Comparison of ENCODE assay signal across 21 cellular contexts in genomic region chr10:13555884-13556529, GRCh38. TPM values are rescaled to one million over a fixed set of nuclear protein-coding genes. Genes with fewer than 3 reads are reported as not detected.
DNase-seq lines count a peak whose midpoint lies in the region; ATAC-seq and TF ChIP-seq lines count a peak whose summit lies in the region.
"Had no signal": no experiment of that assay in that cellular context is flagged by ENCODE, and none has a peak within 500 bp of the region (broad histone marks: within the 10 kb centered on the region; RNA-seq: fewer than 3 reads in every experiment).

No MANE protein-coding gene starts in this region.

- POLR2A ChIA-PET in A673 (lab: Charles Lee; ENCODE audit: low non-redundant PET) = no interaction called here

- 20% methylated on average over 1 to 2 of the region's 2 CpGs for WGBS in body of pancreas, 2 donors

- H3K4me1 Mint-ChIP-seq in T-helper 2 cell treated with Interferon-gamma antibody and Interleukin-4, amounts not matched to agents 5 μg/mL and 100 μg/mL, for 36 hours (ENCODE audit: low read depth) = no peaks in the 10 kb centered on the region
- H3K4me1 Mint-ChIP-seq in activated CD4-positive, alpha-beta T cell treated with anti-CD3 and anti-CD28 coated beads, Interleukin-2, amount 10 ng/mL, durations not matched to agents 24 days and 14 days = peaks cover 2% of the 10 kb centered on the region
- H3K4me1 Mint-ChIP-seq in activated T-helper 1 cell treated with anti-CD3 and anti-CD28 coated beads, Interleukin-12 subunit alpha, Interleukin-12 subunit beta, Interleukin-2, Interleukin-4 antibody, amounts not matched to agents 30 ng/mL and 10 ng/mL and 1 ng/mL, durations not matched to agents 14 hours and 24 hours and 36 hours (ENCODE audit: low read depth) = peaks cover 4% of the 10 kb centered on the region
- H3K4me1 Mint-ChIP-seq: CD4-positive, alpha-beta memory T cell had no signal

- no peak for TF ChIP-seq CTCF in A673 (conservative IDR thresholded peaks at IDR 0.05; ENCODE audit: low read depth, low read length)
- TF ChIP-seq CTCF in body of pancreas (IDR thresholded peaks at IDR 0.05) = no peak

- H3K36me3 ChIP-seq in A673 (ENCODE audit: insufficient read depth, low read length, poor library complexity, severe bottlenecking) = no peaks in the 10 kb centered on the region
- H3K36me3 ChIP-seq in body of pancreas (replicated peaks in 1 of 2; ENCODE audit: insufficient read depth in 1 of 2, low read depth in 2 of 2) = no peaks in the 10 kb centered on the region
- H3K36me3 ChIP-seq: transverse colon had no signal

- H3K4me3 ChIP-seq in A673 (ENCODE audit: low read depth, low read length, poor library complexity, severe bottlenecking) (no peak overlapping the region), body of pancreas (no peak overlapping the region)
- H3K4me3 ChIP-seq: transverse colon had no signal

- no peaks in the 10 kb centered on the region for H3K9me3 Mint-ChIP-seq in T-helper 2 cell treated with Interferon-gamma antibody and Interleukin-4, amounts not matched to agents 5 μg/mL and 100 μg/mL, for 36 hours
- no peaks in the 10 kb centered on the region for H3K9me3 Mint-ChIP-seq in activated CD4-positive, alpha-beta T cell treated with anti-CD3 and anti-CD28 coated beads, Interleukin-2, amount 10 ng/mL, durations not matched to agents 24 days and 14 days
- no peaks in the 10 kb centered on the region for H3K9me3 Mint-ChIP-seq in activated T-helper 1 cell treated with anti-CD3 and anti-CD28 coated beads, Interleukin-12 subunit alpha, Interleukin-12 subunit beta, Interleukin-2, Interleukin-4 antibody, amounts not matched to agents 30 ng/mL and 10 ng/mL and 1 ng/mL, durations not matched to agents 14 hours and 24 hours and 36 hours
- H3K9me3 Mint-ChIP-seq: neural crest cell; T-helper 1 cell treated with Interleukin-12 subunit alpha and Interleukin-12 subunit beta and Interleukin-4 antibody, amounts not matched to agents 30 μg/mL and 1 μg/mL, for 36 hours had no signal

- H3K27ac ChIP-seq in A673 (ENCODE audit: low read depth, low read length, poor library complexity, severe bottlenecking) = peak overlapping the region; percentile 4
- H3K27ac ChIP-seq in body of pancreas = peak overlapping the region in 2 of 4 donors; percentile 30 to 39
- H3K27ac ChIP-seq: foreskin keratinocyte, transverse colon had no signal

- H3K4me1 ChIP-seq in A673 (ENCODE audit: insufficient read depth, low read length, poor library complexity, severe bottlenecking) = peaks cover 14% of the 10 kb centered on the region
- peaks cover 14% of the 10 kb centered on the region for H3K4me1 ChIP-seq in body of pancreas
- H3K4me1 ChIP-seq: foreskin keratinocyte, transverse colon had no signal

- no peaks in the 10 kb centered on the region for H3K36me3 Mint-ChIP-seq in T-helper 2 cell treated with Interferon-gamma antibody and Interleukin-4, amounts not matched to agents 5 μg/mL and 100 μg/mL, for 36 hours (ENCODE audit: low read depth)
- H3K36me3 Mint-ChIP-seq in activated CD4-positive, alpha-beta T cell treated with anti-CD3 and anti-CD28 coated beads, Interleukin-2, amount 10 ng/mL, durations not matched to agents 24 days and 14 days (ENCODE audit: low read depth) = no peaks in the 10 kb centered on the region
- H3K36me3 Mint-ChIP-seq in activated T-helper 1 cell treated with anti-CD3 and anti-CD28 coated beads, Interleukin-12 subunit alpha, Interleukin-12 subunit beta, Interleukin-2, Interleukin-4 antibody, amounts not matched to agents 30 ng/mL and 10 ng/mL and 1 ng/mL, durations not matched to agents 14 hours and 24 hours and 36 hours (ENCODE audit: low read depth) = no peaks in the 10 kb centered on the region
- H3K36me3 Mint-ChIP-seq: activated naive CD8-positive, alpha-beta T cell; CD4-positive, alpha-beta memory T cell had no signal

- intact Hi-C loops in A673 (cut with micrococcal nuclease; ENCODE audit: unreplicated experiment) (no loop called here), body of pancreas (cut with DNase I) (no loop called here)
- intact Hi-C loops in activated CD4-positive, alpha-beta T cell treated with anti-CD3 and anti-CD28 coated beads, Interleukin-2, amount 10 ng/mL, durations not matched to agents 24 days and 14 days (cut with micrococcal nuclease) = no loop called here
- intact Hi-C loops in activated T-helper 1 cell treated with anti-CD3 and anti-CD28 coated beads, Interleukin-12 subunit alpha, Interleukin-12 subunit beta, Interleukin-2, Interleukin-4 antibody, amounts not matched to agents 30 ng/mL and 10 ng/mL and 1 ng/mL, durations not matched to agents 14 hours and 24 hours and 36 hours (cut with micrococcal nuclease) = no loop called here

- H3K27me3 Mint-ChIP-seq in T-helper 2 cell treated with Interferon-gamma antibody and Interleukin-4, amounts not matched to agents 5 μg/mL and 100 μg/mL, for 36 hours (ENCODE audit: low read depth) = peaks cover 2% of the 10 kb centered on the region
- H3K27me3 Mint-ChIP-seq in activated CD4-positive, alpha-beta T cell treated with anti-CD3 and anti-CD28 coated beads, Interleukin-2, amount 10 ng/mL, durations not matched to agents 24 days and 14 days = peaks cover 13% of the 10 kb centered on the region
- peaks cover 13% of the 10 kb centered on the region for H3K27me3 Mint-ChIP-seq in activated T-helper 1 cell treated with anti-CD3 and anti-CD28 coated beads, Interleukin-12 subunit alpha, Interleukin-12 subunit beta, Interleukin-2, Interleukin-4 antibody, amounts not matched to agents 30 ng/mL and 10 ng/mL and 1 ng/mL, durations not matched to agents 14 hours and 24 hours and 36 hours (ENCODE audit: insufficient read depth)

- no TSS peak for BruUV-seq in A673 (replicated peaks; lab: Mats Ljungman, UMichigan)

- DNase-seq in A673 (ENCODE audit: low spot score) (no peak), HT-29 (ENCODE audit: low spot score) (peak; percentile 10), NCI-H2196 (lab: John Stamatoyannopoulos, UW; ENCODE audit: unreplicated experiment) (peak; percentile 56), body of pancreas (peak; percentile 66 to 86 (median 78))
- DNase-seq in T-helper 2 cell treated with Interferon-gamma antibody and Interleukin-4, amounts not matched to agents 5 μg/mL and 100 μg/mL, for 36 hours (ENCODE audit: low spot score) = no peak
- DNase-seq in activated CD4-positive, alpha-beta T cell treated with anti-CD3 and anti-CD28 coated beads, Interleukin-2, amount 10 ng/mL, durations not matched to agents 24 days and 14 days = no peak
- DNase-seq in activated T-helper 1 cell treated with anti-CD3 and anti-CD28 coated beads, Interleukin-12 subunit alpha, Interleukin-12 subunit beta, Interleukin-2, Interleukin-4 antibody, amounts not matched to agents 30 ng/mL and 10 ng/mL and 1 ng/mL, durations not matched to agents 14 hours and 24 hours and 36 hours (ENCODE audit: low spot score) = no peak
- DNase-seq: activated CD8-positive, alpha-beta memory T cell treated with anti-CD3 and anti-CD28 coated beads, Interleukin-2, amount 50 U/mL, for 48 hours; CD4-positive, alpha-beta memory T cell; endodermal cell; foreskin keratinocyte; mammary epithelial cell; NCI-H226; RPMI8226; stimulated activated CD4-positive, alpha-beta T cell treated with anti-CD3 and anti-CD28 coated beads, Interleukin-4, amount 100 ng/mL, for 24 hours; transverse colon had no signal

- peak in 1 of 3 donors; percentile 18 for TF ChIP-seq POLR2A in body of pancreas (IDR thresholded peaks at IDR 0.05)

- H3K27ac Mint-ChIP-seq in T-helper 2 cell treated with Interferon-gamma antibody and Interleukin-4, amounts not matched to agents 5 μg/mL and 100 μg/mL, for 36 hours = no peak overlapping the region
- no peak overlapping the region for H3K27ac Mint-ChIP-seq in activated CD4-positive, alpha-beta T cell treated with anti-CD3 and anti-CD28 coated beads, Interleukin-2, amount 10 ng/mL, durations not matched to agents 24 days and 14 days
- H3K27ac Mint-ChIP-seq in activated T-helper 1 cell treated with anti-CD3 and anti-CD28 coated beads, Interleukin-12 subunit alpha, Interleukin-12 subunit beta, Interleukin-2, Interleukin-4 antibody, amounts not matched to agents 30 ng/mL and 10 ng/mL and 1 ng/mL, durations not matched to agents 14 hours and 24 hours and 36 hours = no peak overlapping the region
- H3K27ac Mint-ChIP-seq: activated naive CD8-positive, alpha-beta T cell; CD4-positive, alpha-beta memory T cell; endodermal cell; T-helper 1 cell treated with Interleukin-12 subunit alpha and Interleukin-12 subunit beta and Interleukin-4 antibody, amounts not matched to agents 30 μg/mL and 1 μg/mL, for 36 hours had no signal

- no peaks in the 10 kb centered on the region for H3K27me3 ChIP-seq in A673 (replicated peaks; ENCODE audit: insufficient read depth, low read depth, low read length, poor library complexity)
- no peaks in the 10 kb centered on the region for H3K27me3 ChIP-seq in body of pancreas
- H3K27me3 ChIP-seq: transverse colon had no signal

- peak; percentile 94 for ATAC-seq in body of pancreas
- ATAC-seq in HG03571 (IDR thresholded peaks at IDR 0.05; ENCODE audit: unreplicated experiment) = no peak
- ATAC-seq: activated CD4-positive, CD25-positive, alpha-beta regulatory T cell treated with anti-CD3 and anti-CD28 coated beads, Interleukin-2, amount 50 U/mL, for 24 hours; foreskin keratinocyte had no signal

- H3K9me3 ChIP-seq in A673 (ENCODE audit: low read depth, low read length, poor library complexity, severe bottlenecking) (peaks cover 2% of the 10 kb centered on the region), body of pancreas (no peaks in the 10 kb centered on the region)
- H3K9me3 ChIP-seq: transverse colon had no signal

- H3K4me3 Mint-ChIP-seq in T-helper 2 cell treated with Interferon-gamma antibody and Interleukin-4, amounts not matched to agents 5 μg/mL and 100 μg/mL, for 36 hours = no peak overlapping the region
- H3K4me3 Mint-ChIP-seq in activated CD4-positive, alpha-beta T cell treated with anti-CD3 and anti-CD28 coated beads, Interleukin-2, amount 10 ng/mL, durations not matched to agents 24 days and 14 days = no peak overlapping the region
- no peak overlapping the region for H3K4me3 Mint-ChIP-seq in activated T-helper 1 cell treated with anti-CD3 and anti-CD28 coated beads, Interleukin-12 subunit alpha, Interleukin-12 subunit beta, Interleukin-2, Interleukin-4 antibody, amounts not matched to agents 30 ng/mL and 10 ng/mL and 1 ng/mL, durations not matched to agents 14 hours and 24 hours and 36 hours
- H3K4me3 Mint-ChIP-seq: activated naive CD8-positive, alpha-beta T cell; CD4-positive, alpha-beta memory T cell; endodermal cell; neural crest cell; T-helper 1 cell treated with Interleukin-12 subunit alpha and Interleukin-12 subunit beta and Interleukin-4 antibody, amounts not matched to agents 30 μg/mL and 1 μg/mL, for 36 hours had no signal

- CTCF ChIA-PET in A673 (lab: Charles Lee) = no interaction called here

RNA-seq across cellular contexts. Expression of gene BEND7, which starts 27.2 kb away (rescaled TPM):
- total RNA-seq in A673 (2021) (14.8 and 19.5 TPM in 2 replicates), body of pancreas (10 to 100 TPM; 13.7 to 17.5 TPM)
- 0.13 and 0.31 TPM in 2 replicates for total RNA-seq in HT-29 (2014; rRNA removed; shearing (Covaris generic))
- total RNA-seq in activated CD4-positive, alpha-beta T cell treated with anti-CD3 and anti-CD28 coated beads, Interleukin-2, amount 10 ng/mL, durations not matched to agents 24 days and 14 days = not detected in 2 replicates
- total RNA-seq in activated T-helper 1 cell treated with anti-CD3 and anti-CD28 coated beads, Interleukin-12 subunit alpha, Interleukin-12 subunit beta, Interleukin-2, Interleukin-4 antibody, amounts not matched to agents 30 ng/mL and 10 ng/mL and 1 ng/mL, durations not matched to agents 14 hours and 24 hours and 36 hours = not detected in 2 replicates
- total RNA-seq: CD4-positive, alpha-beta memory T cell had no signal

RNA-seq across cellular contexts. Expression of gene PRPF18, which starts 30.8 kb away (rescaled TPM):
- total RNA-seq in A673 (2021) = 21.9 and 22.9 TPM in 2 replicates
- 15.2 and 18.3 TPM in 2 replicates for total RNA-seq in HT-29 (2014; rRNA removed; shearing (Covaris generic))
- 10 to 100 TPM; 13.8 to 22.8 TPM for total RNA-seq in body of pancreas
- 21.5 and 23.4 TPM in 2 replicates for total RNA-seq in activated CD4-positive, alpha-beta T cell treated with anti-CD3 and anti-CD28 coated beads, Interleukin-2, amount 10 ng/mL, durations not matched to agents 24 days and 14 days
- total RNA-seq in activated T-helper 1 cell treated with anti-CD3 and anti-CD28 coated beads, Interleukin-12 subunit alpha, Interleukin-12 subunit beta, Interleukin-2, Interleukin-4 antibody, amounts not matched to agents 30 ng/mL and 10 ng/mL and 1 ng/mL, durations not matched to agents 14 hours and 24 hours and 36 hours = 24.8 and 25.6 TPM in 2 replicates

Comparison
In these comparisons a context has a peak if more than half of its experiments do, and no peak if none do; other contexts are left out.
1. DNase-seq: peak in HT-29 (single experiment), NCI-H2196 (single experiment) and body of pancreas (4 of 4); none in A673 (single experiment), T-helper 2 cell treated with Interferon-gamma antibody and Interleukin-4, amounts not matched to agents 5 μg/mL and 100 μg/mL, for 36 hours (single experiment), activated CD4-positive, alpha-beta T cell treated with anti-CD3 and anti-CD28 coated beads, Interleukin-2, amount 10 ng/mL, durations not matched to agents 24 days and 14 days (single experiment) and activated T-helper 1 cell treated with anti-CD3 and anti-CD28 coated beads, Interleukin-12 subunit alpha, Interleukin-12 subunit beta, Interleukin-2, Interleukin-4 antibody, amounts not matched to agents 30 ng/mL and 10 ng/mL and 1 ng/mL, durations not matched to agents 14 hours and 24 hours and 36 hours (single experiment).
2. RNA of gene BEND7, which starts 27.2 kb away (total RNA-seq): 13.7 to 17.5 TPM in body of pancreas and 14.8 to 19.5 TPM in A673; 0.13 to 0.31 TPM in HT-29, not detected in activated CD4-positive, alpha-beta T cell treated with anti-CD3 and anti-CD28 coated beads, Interleukin-2, amount 10 ng/mL, durations not matched to agents 24 days and 14 days and not detected in activated T-helper 1 cell treated with anti-CD3 and anti-CD28 coated beads, Interleukin-12 subunit alpha, Interleukin-12 subunit beta, Interleukin-2, Interleukin-4 antibody, amounts not matched to agents 30 ng/mL and 10 ng/mL and 1 ng/mL, durations not matched to agents 14 hours and 24 hours and 36 hours; every median in the first group is over 10 times any median in the second.